ENCODE assay signal across 8 cellular contexts in genomic region chr7:36207451-36208291, GRCh38. TPM values are rescaled to one million over a fixed set of nuclear protein-coding genes. Genes with fewer than 3 reads are reported as not detected.
A peak's percentile ranks its signal among the peaks of the same experiment; 100 is the strongest.
DNase-seq lines count a peak whose midpoint lies in the region; ATAC-seq and TF ChIP-seq lines count a peak whose summit lies in the region.

No MANE protein-coding gene starts in this region.

- H4K20me1 ChIP-seq in DND-41 (ENCODE audit: insufficient read depth, low read length) = no peaks in the 10 kb centered on the region

- H3K9ac ChIP-seq in DND-41 (ENCODE audit: low read depth, low read length) = no peak overlapping the region

- peaks cover 71% of the 10 kb centered on the region for H3K4me1 Mint-ChIP-seq in endothelial cell (ENCODE audit: unreplicated experiment)
- H3K4me1 Mint-ChIP-seq in natural killer cell = peaks cover 0 to 12% of the 10 kb centered on the region in 2 donors

- TF ChIP-seq CTCF in DND-41 (IDR thresholded peaks at IDR 0.05; ENCODE audit: borderline replicate concordance, extremely low read depth, low read length, poor library complexity, severe bottlenecking) (no peak), endothelial cell (IDR thresholded peaks at IDR 0.05; ENCODE audit: unreplicated experiment) (no peak), natural killer cell (IDR thresholded peaks at IDR 0.05) (no peak)

- no peak overlapping the region for H3K4me3 Mint-ChIP-seq in endothelial cell (ENCODE audit: unreplicated experiment)
- no peak overlapping the region for H3K4me3 Mint-ChIP-seq in natural killer cell

- H3K9me3 Mint-ChIP-seq in endothelial cell (ENCODE audit: unreplicated experiment) (no peaks in the 10 kb centered on the region), natural killer cell (no peaks in the 10 kb centered on the region)

- no peaks in the 10 kb centered on the region for H3K36me3 ChIP-seq in DND-41 (ENCODE audit: insufficient read depth, low read length)

- H3K27me3 Mint-ChIP-seq in endothelial cell (ENCODE audit: unreplicated experiment) = peaks cover 2% of the 10 kb centered on the region
- peaks cover 0 to 5% of the 10 kb centered on the region in 2 donors for H3K27me3 Mint-ChIP-seq in natural killer cell (ENCODE audit: low read depth in 2 of 2)

- H3K27ac ChIP-seq in DND-41 (ENCODE audit: low read length) = peak overlapping the region; percentile 35; the same call in 1 of the 2 replicates

- H3K27ac Mint-ChIP-seq in endothelial cell (ENCODE audit: unreplicated experiment) (peak overlapping the region; percentile 57), natural killer cell (no peak overlapping the region)

- no peak overlapping the region for H3K4me3 ChIP-seq in DND-41 (ENCODE audit: low read depth in 1 of 2, low read length in 2 of 2)

- H3K4me1 ChIP-seq in DND-41 (ENCODE audit: insufficient read depth, low read length) = peaks cover 16% of the 10 kb centered on the region

- H3K36me3 Mint-ChIP-seq in endothelial cell (ENCODE audit: low read depth, unreplicated experiment) (no peaks in the 10 kb centered on the region), natural killer cell (no peaks in the 10 kb centered on the region)

- no peaks in the 10 kb centered on the region for H3K79me2 ChIP-seq in DND-41 (ENCODE audit: insufficient read depth, low read length)

- intact Hi-C loops in natural killer cell (cut with micrococcal nuclease) = no loop called here

- ATAC-seq in DND-41 (ENCODE audit: insufficient read depth, low read depth) (peak; percentile 63), natural killer cell (peak; percentile 38 to 61 (median 57)), GM21576 (IDR thresholded peaks at IDR 0.05; ENCODE audit: unreplicated experiment) (no peak), HG03457 (IDR thresholded peaks at IDR 0.05; ENCODE audit: unreplicated experiment) (no peak), GM19328 (IDR thresholded peaks at IDR 0.05; ENCODE audit: unreplicated experiment) (no peak), HG02678 (IDR thresholded peaks at IDR 0.05; ENCODE audit: unreplicated experiment) (no peak)

- DNase-seq in DND-41 (peak; percentile 42), RPMI8226 (peak; percentile 95), endothelial cell (ENCODE audit: low spot score) (no peak), natural killer cell (no peak)

- H2AFZ ChIP-seq in DND-41 (ENCODE audit: low read depth, low read length) = no peak overlapping the region

- H3K4me2 ChIP-seq in DND-41 (ENCODE audit: insufficient read depth, low read length) = no peak overlapping the region

- no peaks in the 10 kb centered on the region for H3K27me3 ChIP-seq in DND-41 (ENCODE audit: insufficient read depth, low read length, poor library complexity)

- no peaks in the 10 kb centered on the region for H3K9me3 ChIP-seq in DND-41 (ENCODE audit: insufficient read depth, low read length, severe bottlenecking)

RNA-seq across cellular contexts. Expression of gene EEPD1, which starts 54.6 kb away (rescaled TPM):
- total RNA-seq in endothelial cell (ENCODE audit: unreplicated experiment) (12.6 TPM), natural killer cell (1 to 10 TPM in 2 of 3 donors, under 1 TPM in 1; 0.45 to 4.9 (median 1.4) TPM)

Comparison
In these comparisons a context has a peak if more than half of its experiments do, and no peak if none do; other contexts are left out.
1. ATAC-seq: peak in DND-41 (single experiment) and natural killer cell (3 of 3); none in GM21576 (single experiment), HG03457 (single experiment), GM19328 (single experiment) and HG02678 (single experiment).
2. DNase-seq: peak in DND-41 (single experiment) and RPMI8226 (single experiment); none in endothelial cell (single experiment) and natural killer cell (single experiment).